In the genomic region with DNA sequence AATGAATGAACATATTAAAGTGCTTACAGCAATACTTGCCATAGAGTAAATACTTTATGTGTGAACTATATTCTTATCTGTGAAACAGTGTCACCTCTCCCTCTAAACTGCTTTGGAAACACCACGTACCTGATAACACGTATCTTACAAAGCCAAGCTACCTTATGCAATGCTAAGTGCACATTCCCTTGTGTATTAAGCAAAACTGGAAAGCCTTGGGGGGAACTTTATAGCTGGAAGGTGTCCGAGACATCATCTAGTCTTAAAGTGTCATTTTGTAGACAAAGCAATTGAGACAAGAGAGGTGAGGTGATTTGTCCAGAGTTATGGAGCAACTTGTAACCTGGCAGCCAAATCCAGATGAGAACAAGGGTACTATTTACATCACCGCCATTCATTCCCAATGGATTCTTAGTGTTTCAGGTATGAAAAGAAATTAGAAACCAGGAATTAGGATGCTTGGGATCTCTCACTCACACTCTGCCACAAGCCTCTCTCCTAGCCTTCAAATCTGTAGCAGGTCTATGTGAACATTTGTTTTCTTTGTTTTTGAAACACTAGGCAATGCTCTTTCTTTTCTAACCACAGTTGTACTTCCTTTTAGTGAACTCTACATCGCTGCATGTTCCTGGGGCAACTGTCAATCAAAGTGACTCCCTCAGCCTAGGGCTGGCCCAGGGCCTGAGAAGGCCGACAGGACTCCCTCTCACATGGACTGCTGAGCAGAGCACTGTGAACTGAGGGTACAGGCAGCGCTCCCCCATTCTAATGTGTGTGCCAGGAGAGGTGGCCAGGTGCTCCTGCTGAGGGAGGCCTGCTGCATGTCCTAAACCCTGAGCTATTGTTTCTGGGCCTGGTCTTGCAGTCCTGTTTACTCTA, we compare ENCODE assay signal across 13 cellular contexts. TPM values are rescaled to one million over a fixed set of nuclear protein-coding genes. Genes with fewer than 3 reads are reported as not detected.
A peak's percentile ranks its signal among the peaks of the same experiment; 100 is the strongest.
DNase-seq lines count a peak whose midpoint lies in the region; ATAC-seq and TF ChIP-seq lines count a peak whose summit lies in the region.
"Had no signal": no experiment of that assay in that cellular context is flagged by ENCODE, and none has a peak within 500 bp of the region (broad histone marks: within the 10 kb centered on the region; RNA-seq: fewer than 3 reads in every experiment).

No MANE protein-coding gene starts in this region.

- peaks cover 10% of the 10 kb centered on the region for H3K27me3 Mint-ChIP-seq in activated naive CD8-positive, alpha-beta T cell treated with anti-CD3 and anti-CD28 coated beads for 36 hours

- no peak overlapping the region for H3K27ac Mint-ChIP-seq in activated naive CD8-positive, alpha-beta T cell treated with anti-CD3 and anti-CD28 coated beads for 36 hours
- H3K27ac Mint-ChIP-seq: progenitor cell of endocrine pancreas; T-helper 1 cell treated with Interleukin-12 subunit alpha and Interleukin-12 subunit beta and Interleukin-4 antibody, amounts not matched to agents 30 μg/mL and 1 μg/mL, for 36 hours had no signal

- ATAC-seq in GM19372 (IDR thresholded peaks at IDR 0.05; ENCODE audit: low read depth, unreplicated experiment) (peak; percentile 65), HG02885 (IDR thresholded peaks at IDR 0.05; ENCODE audit: poor library complexity, unreplicated experiment) (peak; percentile 80), foreskin keratinocyte (no peak)

- no peak overlapping the region for H3K27ac ChIP-seq in foreskin keratinocyte
- H3K27ac ChIP-seq: dorsolateral prefrontal cortex had no signal

- DNase-seq in GM12864 (ENCODE audit: low read depth) (peak; percentile 80), NAMALWA (ENCODE audit: low spot score) (peak; percentile 16), foreskin keratinocyte (no peak), D341Med (ENCODE audit: low spot score) (no peak), Kasumi-1 (lab: John Stamatoyannopoulos, UW) (no peak)
- DNase-seq in activated naive CD8-positive, alpha-beta T cell treated with anti-CD3 and anti-CD28 coated beads for 36 hours = no peak
- DNase-seq: activated T-cell treated with anti-CD3 and anti-CD28 coated beads, Interleukin-2, amount 50 U/mL, for 48 hours; dorsolateral prefrontal cortex; NCI-H1930 had no signal

- peaks cover 1% of the 10 kb centered on the region for H3K9me3 Mint-ChIP-seq in activated naive CD8-positive, alpha-beta T cell treated with anti-CD3 and anti-CD28 coated beads for 36 hours

- TF ChIP-seq CTCF in GM12864 (IDR thresholded peaks at IDR 0.05; ENCODE audit: low read depth, low read length, missing control alignments) (no peak), foreskin keratinocyte (conservative IDR thresholded peaks at IDR 0.05) (no peak)

- H3K36me3 Mint-ChIP-seq in activated naive CD8-positive, alpha-beta T cell treated with anti-CD3 and anti-CD28 coated beads for 36 hours = no peaks in the 10 kb centered on the region

- no peak overlapping the region; the same call in 1 of the 2 replicates for H3K4me3 ChIP-seq in GM12864 (ENCODE audit: low read depth, low read length)
- H3K4me3 ChIP-seq: dorsolateral prefrontal cortex had no signal

- no peaks in the 10 kb centered on the region for H3K4me1 Mint-ChIP-seq in activated naive CD8-positive, alpha-beta T cell treated with anti-CD3 and anti-CD28 coated beads for 36 hours

- H3K4me3 Mint-ChIP-seq in activated naive CD8-positive, alpha-beta T cell treated with anti-CD3 and anti-CD28 coated beads for 36 hours = no peak overlapping the region
- H3K4me3 Mint-ChIP-seq: T-helper 1 cell treated with Interleukin-12 subunit alpha and Interleukin-12 subunit beta and Interleukin-4 antibody, amounts not matched to agents 30 μg/mL and 1 μg/mL, for 36 hours had no signal

- H3K27me3 ChIP-seq in foreskin keratinocyte = no peaks in the 10 kb centered on the region
- H3K27me3 ChIP-seq: dorsolateral prefrontal cortex had no signal

- no peaks in the 10 kb centered on the region for H3K4me1 ChIP-seq in foreskin keratinocyte

RNA-seq across cellular contexts. Expression of gene MGLL, which starts 13.9 kb away (rescaled TPM):
- 48.7 and 54.9 TPM in 2 replicates for total RNA-seq in foreskin keratinocyte
- 37.9 and 39.9 TPM in 2 replicates for polyA plus RNA-seq in foreskin keratinocyte
- under 1 TPM; 0.28 to 0.29 TPM for total RNA-seq in activated naive CD8-positive, alpha-beta T cell treated with anti-CD3 and anti-CD28 coated beads for 36 hours

Comparison
In these comparisons a context has a peak if more than half of its experiments do, and no peak if none do; other contexts are left out.
1. DNase-seq: peak in GM12864 (single experiment) and NAMALWA (single experiment); none in foreskin keratinocyte (0 of 2), D341Med (single experiment), Kasumi-1 (0 of 2) and activated naive CD8-positive, alpha-beta T cell treated with anti-CD3 and anti-CD28 coated beads for 36 hours (single experiment).
2. RNA of gene MGLL, which starts 13.9 kb away (total RNA-seq): 48.7 to 54.9 TPM in foreskin keratinocyte; 0.28 to 0.29 TPM in activated naive CD8-positive, alpha-beta T cell treated with anti-CD3 and anti-CD28 coated beads for 36 hours; every median in the first group is over 10 times any median in the second.